ENCODE assay signal across 14 cellular contexts in genomic region chr5:38714703-38715355, GRCh38.
DNase-seq lines count a peak whose midpoint lies in the region; ATAC-seq and TF ChIP-seq lines count a peak whose summit lies in the region.
"Had no signal": no experiment of that assay in that cellular context is flagged by ENCODE, and none has a peak within 500 bp of the region (broad histone marks: within the 10 kb centered on the region; RNA-seq: fewer than 3 reads in every experiment).

No MANE protein-coding gene starts in this region.

- 74 to 80% methylated on average over 1 of the region's 1 CpG for WGBS in endodermal cell (ENCODE audit: insufficient coverage in 1 of 2, insufficient read length in 1 of 2), 2 experiments

- no peak overlapping the region for H3K27ac Mint-ChIP-seq in endodermal cell
- H3K27ac Mint-ChIP-seq in stimulated activated naive B cell treated with anti-CD40 and anti-IgM and Interleukin-4, amounts not matched to agents 10 μg/mL and 1 μg/mL and 100 μg/mL, for 72 hours, result no peak overlapping the region
- H3K27ac Mint-ChIP-seq: CD14-positive monocyte; CD8-positive, alpha-beta T cell; H9 had no signal

- peaks cover 16% of the 10 kb centered on the region for H3K4me1 Mint-ChIP-seq in endodermal cell
- no peaks in the 10 kb centered on the region for H3K4me1 Mint-ChIP-seq in stimulated activated naive B cell treated with anti-CD40 and anti-IgM and Interleukin-4, amounts not matched to agents 10 μg/mL and 1 μg/mL and 100 μg/mL, for 72 hours
- H3K4me1 Mint-ChIP-seq: CD14-positive monocyte, H9 had no signal

- peak overlapping the region; percentile 32; the same call in 1 of the 2 replicates for H3K27ac ChIP-seq in Panc1 (ENCODE audit: low read length)
- peak overlapping the region in 46 of 59 donors; percentile 6 to 93 (median 82) for H3K27ac ChIP-seq in dorsolateral prefrontal cortex
- H3K27ac ChIP-seq in layer of hippocampus (ENCODE audit: low read depth, low read length), result peak overlapping the region; percentile 4
- no peak overlapping the region for H3K27ac ChIP-seq in endodermal cell (ENCODE audit: low read depth, low read length)

- BruUV-seq in Panc1 (replicated peaks; lab: Mats Ljungman, UMichigan), result no TSS peak

- no peaks in the 10 kb centered on the region for H3K9me3 ChIP-seq in Panc1 (ENCODE audit: control insufficient read depth, insufficient read depth, low read depth, low read length)
- no peaks in the 10 kb centered on the region for H3K9me3 ChIP-seq in endodermal cell (ENCODE audit: control insufficient read depth, low read length)

- DNase-seq in Panc1 (ENCODE audit: low read depth, low spot score), result no peak
- no peak for DNase-seq in dorsolateral prefrontal cortex
- no peak for DNase-seq in sciatic nerve (ENCODE audit: low spot score)
- DNase-seq in hypothalamus (lab: John Stamatoyannopoulos, UW), result no peak
- no peak for DNase-seq in ACHN
- DNase-seq in endodermal cell, result no peak
- no peak for DNase-seq in stimulated activated naive B cell treated with anti-CD40 and anti-IgM and Interleukin-4, amounts not matched to agents 10 μg/mL and 1 μg/mL and 100 μg/mL, for 72 hours
- DNase-seq: CD8-positive, alpha-beta T cell; DMS153; DMS79 treated with DMSO at 0.1 percent for 48 hours; GOT3; H9 had no signal

- H3K9me3 Mint-ChIP-seq in endodermal cell, result no peaks in the 10 kb centered on the region
- peaks cover 0 to 1% of the 10 kb centered on the region in 2 donors for H3K9me3 Mint-ChIP-seq in stimulated activated naive B cell treated with anti-CD40 and anti-IgM and Interleukin-4, amounts not matched to agents 10 μg/mL and 1 μg/mL and 100 μg/mL, for 72 hours
- H3K9me3 Mint-ChIP-seq: CD8-positive, alpha-beta T cell; H9 had no signal

- H3K9ac ChIP-seq in endodermal cell (ENCODE audit: extremely low read depth, low read length, poor library complexity, severe bottlenecking), result no peak overlapping the region

- CTCF ChIA-PET in Panc1 (lab: Charles Lee), result no interaction called here

- H3K36me3 Mint-ChIP-seq in endodermal cell (ENCODE audit: low read depth), result no peaks in the 10 kb centered on the region
- no peaks in the 10 kb centered on the region for H3K36me3 Mint-ChIP-seq in stimulated activated naive B cell treated with anti-CD40 and anti-IgM and Interleukin-4, amounts not matched to agents 10 μg/mL and 1 μg/mL and 100 μg/mL, for 72 hours
- H3K36me3 Mint-ChIP-seq: CD14-positive monocyte; CD8-positive, alpha-beta T cell had no signal

- ATAC-seq in Panc1 (no peak), sciatic nerve (peak; percentile 86)
- no peak for ATAC-seq in stimulated activated naive B cell treated with anti-CD40 and anti-IgM and Interleukin-4, amounts not matched to agents 10 μg/mL and 1 μg/mL and 100 μg/mL, for 72 hours (replicated peaks)
- ATAC-seq: CD8-positive, alpha-beta T cell had no signal

- H3K4me1 ChIP-seq in Panc1 (ENCODE audit: control insufficient read depth, insufficient read depth, low read length), result 0 out of 2 replicates have a peak, but pooled peaks cover 2% of the 10 kb centered on the region
- peaks cover under 1% of the 10 kb centered on the region for H3K4me1 ChIP-seq in endodermal cell (ENCODE audit: control insufficient read depth, insufficient read depth, low read length)

- H3K36me3 ChIP-seq in Panc1 (ENCODE audit: control insufficient read depth, insufficient read depth, low read length) (no peaks in the 10 kb centered on the region), endodermal cell (ENCODE audit: control insufficient read depth, insufficient read depth, low read length) (no peaks in the 10 kb centered on the region)

- H3K27me3 ChIP-seq in Panc1 (ENCODE audit: control insufficient read depth, insufficient read depth, low read length) (no peaks in the 10 kb centered on the region), dorsolateral prefrontal cortex (no peaks in the 10 kb centered on the region), layer of hippocampus (ENCODE audit: control insufficient read depth, insufficient read depth, low read length) (no peaks in the 10 kb centered on the region), endodermal cell (ENCODE audit: control insufficient read depth, insufficient read depth, low read length, poor library complexity, severe bottlenecking) (peaks cover 34% of the 10 kb centered on the region)

- H3K4me3 ChIP-seq in Panc1 (ENCODE audit: low read depth in 2 of 2, low read length in 2 of 2), result no peak overlapping the region
- no peak overlapping the region for H3K4me3 ChIP-seq in dorsolateral prefrontal cortex
- no peak overlapping the region for H3K4me3 ChIP-seq in endodermal cell (ENCODE audit: low read length)

- POLR2A ChIA-PET in Panc1 (lab: Charles Lee), result interaction anchor here (0.6 kb wide), 1 partner anchor 147 kb away, joined by 5 read pairs; no protein-coding TSS in a partner anchor

- H3K27me3 Mint-ChIP-seq in endodermal cell (ENCODE audit: insufficient read depth), result peaks cover 36% of the 10 kb centered on the region
- H3K27me3 Mint-ChIP-seq in stimulated activated naive B cell treated with anti-CD40 and anti-IgM and Interleukin-4, amounts not matched to agents 10 μg/mL and 1 μg/mL and 100 μg/mL, for 72 hours, result peaks cover 0 to 4% of the 10 kb centered on the region in 2 donors

- intact Hi-C loops in Panc1 (cut with micrococcal nuclease; ENCODE audit: unreplicated experiment), result no loop called here
- intact Hi-C loops in dorsolateral prefrontal cortex (cut with DNase I), result loop anchor here in 1 of 2 donors (5.0 to 10.0 kb wide), 3 partner anchors 38 to 270 kb away; partner anchors contain the start of gene LIFR
- intact Hi-C loops in sciatic nerve (cut with DNase I), result no loop called here

- no peak for TF ChIP-seq CTCF in Panc1 (IDR thresholded peaks at IDR 0.05)
- TF ChIP-seq CTCF in dorsolateral prefrontal cortex (IDR thresholded peaks at IDR 0.05 in 54 of 56, conservative IDR thresholded peaks at IDR 0.05 in 2 of 56; ENCODE audit: low read depth in 1 of 56, partially characterized antibody in 56 of 56), result no peak
- no peak for TF ChIP-seq CTCF in endodermal cell (conservative IDR thresholded peaks at IDR 0.05)

- H3K4me3 Mint-ChIP-seq in endodermal cell, result no peak overlapping the region
- no peak overlapping the region for H3K4me3 Mint-ChIP-seq in stimulated activated naive B cell treated with anti-CD40 and anti-IgM and Interleukin-4, amounts not matched to agents 10 μg/mL and 1 μg/mL and 100 μg/mL, for 72 hours
- H3K4me3 Mint-ChIP-seq: CD14-positive monocyte; CD8-positive, alpha-beta T cell; H9 had no signal

- in situ Hi-C loops in Panc1 (cut with HindIII; ENCODE audit: low pct_unique_long_range_greater_than_20kb, low sequenced_read_pairs), result no loop called here
- in situ Hi-C loops in ACHN (cut with HindIII; ENCODE audit: low pct_ligation_motif_present, low pct_unique_long_range_greater_than_20kb, low sequenced_read_pairs), result no loop called here
